8 cellular contexts compared by ENCODE assay signal in the genomic region with DNA sequence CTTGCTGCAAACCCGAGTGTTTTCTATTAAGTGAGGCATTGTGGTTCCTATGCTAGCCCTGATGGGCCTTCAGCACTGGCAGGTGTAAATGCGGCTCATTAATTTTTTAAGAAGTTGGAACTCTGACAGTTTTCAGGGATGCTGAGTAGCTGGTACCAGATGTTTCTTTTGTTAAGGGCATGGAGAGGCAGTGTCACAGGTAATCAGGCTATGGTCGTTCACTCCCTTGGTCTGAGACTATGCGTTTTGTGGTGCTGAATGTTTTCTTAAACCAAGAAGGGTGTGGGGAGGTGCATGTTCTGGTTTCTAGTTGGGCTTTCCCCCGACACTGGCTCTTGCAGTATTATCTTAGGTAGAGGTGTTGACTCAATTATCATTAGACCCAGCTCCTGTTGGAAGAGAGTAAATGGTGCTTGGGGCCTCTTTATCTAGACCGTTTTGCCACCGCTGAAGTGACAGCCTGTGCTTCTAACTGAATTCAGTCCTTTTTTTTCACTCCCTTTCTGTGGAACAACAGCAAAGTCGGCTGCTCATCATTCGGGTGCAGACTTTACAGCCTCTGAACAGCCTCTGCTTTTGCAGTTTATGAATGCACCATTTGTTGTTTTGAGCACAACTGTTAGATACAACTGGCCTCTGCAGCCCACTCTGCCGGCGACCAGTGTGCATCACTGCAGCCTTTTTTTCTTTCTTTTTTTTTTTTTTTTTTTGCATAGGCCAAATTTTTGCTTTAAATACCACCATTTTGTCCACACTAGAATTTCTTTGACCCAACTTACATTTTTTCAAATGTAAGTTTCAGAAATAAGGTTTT. TPM values are rescaled to one million over a fixed set of nuclear protein-coding genes. Genes with fewer than 3 reads are reported as not detected.
DNase-seq lines count a peak whose midpoint lies in the region; ATAC-seq and TF ChIP-seq lines count a peak whose summit lies in the region.

No MANE protein-coding gene starts in this region.

- no peaks in the 10 kb centered on the region for H3F3A ChIP-seq in OCI-LY1 (ENCODE audit: insufficient read depth, low read length)

- TF ChIP-seq POLR2A in suprapubic skin (IDR thresholded peaks at IDR 0.05): no peak

- H3K4me3 ChIP-seq in OCI-LY1 (ENCODE audit: low read depth, low read length, poor library complexity, severe bottlenecking) (no peak overlapping the region), suprapubic skin (no peak overlapping the region), left lung (no peak overlapping the region)

- H3K9me3 Mint-ChIP-seq in activated naive CD4-positive, alpha-beta T cell treated with anti-CD3 and anti-CD28 coated beads, Interleukin-2, amount 50 U/mL, for 24 hours: no peaks in the 10 kb centered on the region

- TF ChIP-seq EP300 in suprapubic skin (IDR thresholded peaks at IDR 0.05): no peak

- no peak for DNase-seq in activated naive CD4-positive, alpha-beta T cell treated with Interleukin-2 at 50 U/mL for 16 hours
- DNase-seq in globus pallidus (ENCODE audit: low spot score) (peak; percentile 84), suprapubic skin (ENCODE audit: low spot score in 2 of 2) (no peak), RKO (ENCODE audit: low spot score) (no peak), left lung (no peak)

- peaks cover 85% of the 10 kb centered on the region for H3K4me1 Mint-ChIP-seq in activated naive CD4-positive, alpha-beta T cell treated with anti-CD3 and anti-CD28 coated beads, Interleukin-2, amount 50 U/mL, for 24 hours

- H3K27ac ChIP-seq in OCI-LY1 (ENCODE audit: low read depth, low read length, poor library complexity, severe bottlenecking): no peak overlapping the region
- peak overlapping the region; percentile 10 for H3K27ac ChIP-seq in suprapubic skin
- H3K27ac ChIP-seq in left lung: peak overlapping the region in 1 of 2 donors; percentile 19

- intact Hi-C loops in left lung (cut with DNase I): loop anchor here in 1 of 2 donors (10.0 kb wide), 1 partner anchor 631 kb away; no protein-coding TSS in a partner anchor

- H3K9me2 ChIP-seq in OCI-LY1 (ENCODE audit: low read depth, low read length): no peaks in the 10 kb centered on the region

- H3K27ac Mint-ChIP-seq in activated naive CD4-positive, alpha-beta T cell treated with anti-CD3 and anti-CD28 coated beads, Interleukin-2, amount 50 U/mL, for 24 hours: peak overlapping the region; percentile 78

- H3K4me3 Mint-ChIP-seq in activated naive CD4-positive, alpha-beta T cell treated with anti-CD3 and anti-CD28 coated beads, Interleukin-2, amount 50 U/mL, for 24 hours: peak overlapping the region; percentile 17

- no peak overlapping the region for H3K9ac ChIP-seq in OCI-LY1 (ENCODE audit: low read length)

- 45% methylated on average over 11 of the region's 11 CpGs for WGBS in suprapubic skin

- H3K4me1 ChIP-seq in OCI-LY1 (ENCODE audit: insufficient read depth, low read length, severe bottlenecking) (peaks cover 60% of the 10 kb centered on the region), suprapubic skin (peaks cover 89% of the 10 kb centered on the region), left lung (peaks cover 38 to 94% of the 10 kb centered on the region in 2 donors)

- no peak overlapping the region for H2AFZ ChIP-seq in OCI-LY1 (ENCODE audit: low read length)

- H3K36me3 ChIP-seq in OCI-LY1 (ENCODE audit: insufficient read depth, low read length) (no peaks in the 10 kb centered on the region), suprapubic skin (no peaks in the 10 kb centered on the region), left lung (no peaks in the 10 kb centered on the region)

- no peaks in the 10 kb centered on the region for H4K20me1 ChIP-seq in OCI-LY1 (ENCODE audit: insufficient read depth, low read length)

- 0 out of 2 replicates have a peak, but pooled peaks cover 13% of the 10 kb centered on the region for H3K79me2 ChIP-seq in OCI-LY1 (ENCODE audit: insufficient read depth, low read length)

- ATAC-seq in GM19397 (IDR thresholded peaks at IDR 0.05; ENCODE audit: unreplicated experiment) (no peak), left lung (no peak)

- H3K36me3 Mint-ChIP-seq in activated naive CD4-positive, alpha-beta T cell treated with anti-CD3 and anti-CD28 coated beads, Interleukin-2, amount 50 U/mL, for 24 hours: no peaks in the 10 kb centered on the region

- no peak overlapping the region for H3K4me2 ChIP-seq in OCI-LY1 (ENCODE audit: low read length)

- H3K27me3 Mint-ChIP-seq in activated naive CD4-positive, alpha-beta T cell treated with anti-CD3 and anti-CD28 coated beads, Interleukin-2, amount 50 U/mL, for 24 hours: no peaks in the 10 kb centered on the region

- TF ChIP-seq CTCF in OCI-LY1 (IDR thresholded peaks at IDR 0.05; ENCODE audit: low read length) (peak; percentile 26; the same call in 1 of the 2 replicates), suprapubic skin (IDR thresholded peaks at IDR 0.05) (no peak), left lung (IDR thresholded peaks at IDR 0.05) (no peak)

- H3K27me3 ChIP-seq in OCI-LY1 (ENCODE audit: insufficient read depth, low read length) (0 out of 2 replicates have a peak, but pooled peaks cover 5% of the 10 kb centered on the region), suprapubic skin (no peaks in the 10 kb centered on the region), left lung (no peaks in the 10 kb centered on the region)

- H3K9me3 ChIP-seq in OCI-LY1 (ENCODE audit: low read length): no peaks in the 10 kb centered on the region
- no peaks in the 10 kb centered on the region for H3K9me3 ChIP-seq in suprapubic skin
- H3K9me3 ChIP-seq in left lung: no peaks in the 10 kb centered on the region

RNA-seq across cellular contexts. Expression of a gene that starts 35.6 kb away (rescaled TPM):
- total RNA-seq in suprapubic skin (100 to 1,000 TPM in 1 of 4 donors, 10 to 100 TPM in 3; 56.2 to 102 (median 62.6) TPM), left lung (10 to 100 TPM; 49.3 to 54.0 TPM)
